19 cellular contexts compared by ENCODE assay signal in the genomic region with DNA sequence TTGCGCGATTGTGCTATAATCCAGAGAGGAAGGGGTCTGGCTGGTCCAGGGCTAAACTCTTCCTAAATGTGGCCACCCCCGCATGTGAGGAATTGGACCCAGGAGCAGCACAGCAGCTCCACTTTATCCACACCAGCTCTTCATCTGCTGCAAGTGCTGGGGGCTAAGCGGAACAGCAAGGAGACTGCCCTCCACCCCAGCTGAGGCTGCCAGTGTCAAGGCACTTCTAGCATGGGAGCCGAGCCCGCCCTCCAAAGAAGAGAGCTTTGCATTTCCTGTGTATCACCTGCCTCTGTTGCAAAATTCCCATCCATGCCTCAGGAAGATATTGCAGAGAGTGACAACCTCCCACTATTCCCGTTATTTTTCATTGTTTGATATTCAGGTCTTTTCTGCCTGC.
"Had no signal": no experiment of that assay in that cellular context is flagged by ENCODE, and none has a peak within 500 bp of the region (broad histone marks: within the 10 kb centered on the region; RNA-seq: fewer than 3 reads in every experiment).

No MANE protein-coding gene starts in this region.

- H3K9me2 ChIP-seq: SK-N-SH had no signal

- H3K27ac Mint-ChIP-seq: T-cell had no signal

- H3K4me3 Mint-ChIP-seq: T-cell had no signal

- DNase-seq: KBM-7, MV-4-11, NCI-H1048, NCI-H1105, NCI-H1436 treated with DMSO at 0.1 percent for 48 hours, NCI-H1694, NCI-H187 treated with DMSO at 0.1 percent for 48 hours, NCI-H2029 treated with DMSO at 0.1 percent for 48 hours, NCI-H2107, NCI-H2227 treated with DMSO at 0.1 percent for 48 hours, NCI-H526 treated with DMSO at 0.1 percent for 48 hours, NCI-H82, PC-3, SHP77, SK-N-SH, SW 1271, T-cell had no signal

- H3K27ac ChIP-seq: RWPE1 had no signal

- H3K36me3 Mint-ChIP-seq: T-cell had no signal

- H3K9me3 ChIP-seq: SK-N-SH had no signal

- H3K9ac ChIP-seq: SK-N-SH had no signal

- ATAC-seq: Panc1, PC-3, T-cell had no signal

- H3K9me3 Mint-ChIP-seq: T-cell had no signal

- H3K4me2 ChIP-seq: SK-N-SH had no signal
